In genomic region chr19:3443840-3444694, GRCh38 we compare ENCODE assay signal across 13 cellular contexts. TPM values are rescaled to one million over a fixed set of nuclear protein-coding genes. Genes with fewer than 3 reads are reported as not detected.
DNase-seq lines count a peak whose midpoint lies in the region; ATAC-seq and TF ChIP-seq lines count a peak whose summit lies in the region.
"Had no signal": no experiment of that assay in that cellular context is flagged by ENCODE, and none has a peak within 500 bp of the region (broad histone marks: within the 10 kb centered on the region; RNA-seq: fewer than 3 reads in every experiment).

No MANE protein-coding gene starts in this region.

- peaks cover 42% of the 10 kb centered on the region for H3K36me3 ChIP-seq in left ventricle myocardium inferior

- no peak for ATAC-seq in activated CD4-positive, alpha-beta T cell treated with anti-CD3 and anti-CD28 coated beads for 36 hours
- no peak for ATAC-seq in effector memory CD8-positive, alpha-beta T cell (replicated peaks)
- ATAC-seq in HG03108 (IDR thresholded peaks at IDR 0.05; ENCODE audit: unreplicated experiment) = no peak

- no peaks in the 10 kb centered on the region for H3K9me3 Mint-ChIP-seq in activated CD4-positive, alpha-beta T cell treated with anti-CD3 and anti-CD28 coated beads for 36 hours (ENCODE audit: low read depth)
- no peaks in the 10 kb centered on the region for H3K9me3 Mint-ChIP-seq in effector memory CD8-positive, alpha-beta T cell
- H3K9me3 Mint-ChIP-seq: CD4-positive, CD25-positive, alpha-beta regulatory T cell; T-helper 1 cell treated with Interleukin-12 subunit alpha and Interleukin-12 subunit beta and Interleukin-4 antibody, amounts not matched to agents 30 μg/mL and 1 μg/mL, for 36 hours had no signal

- POLR2A ChIA-PET in activated CD4-positive, alpha-beta T cell treated with anti-CD3 and anti-CD28 coated beads for 36 hours (lab: Charles Lee) = interaction anchor here (0.7 kb wide), 1 partner anchor 9 kb away, joined by 3 read pairs; no protein-coding TSS in a partner anchor

- H3K27ac Mint-ChIP-seq in activated CD4-positive, alpha-beta T cell treated with anti-CD3 and anti-CD28 coated beads for 36 hours = no peak overlapping the region
- H3K27ac Mint-ChIP-seq in effector memory CD8-positive, alpha-beta T cell = no peak overlapping the region
- H3K27ac Mint-ChIP-seq: CD4-positive, CD25-positive, alpha-beta regulatory T cell; T-helper 1 cell treated with Interleukin-12 subunit alpha and Interleukin-12 subunit beta and Interleukin-4 antibody, amounts not matched to agents 30 μg/mL and 1 μg/mL, for 36 hours had no signal

- peak; percentile 83 for DNase-seq in ELF-1 (ENCODE audit: low read depth, low spot score)
- peak; percentile 62 for DNase-seq in astrocyte of the spinal cord (ENCODE audit: low read depth, low spot score)
- DNase-seq in left ventricle myocardium inferior = peak; percentile 78
- DNase-seq in posterior cingulate gyrus = peak in 8 of 10 donors; percentile 47 to 97 (median 84)
- DNase-seq in activated CD4-positive, alpha-beta T cell treated with anti-CD3 and anti-CD28 coated beads for 36 hours = no peak
- no peak for DNase-seq in effector memory CD8-positive, alpha-beta T cell
- DNase-seq in erythroblast (lab: John Stamatoyannopoulos, UW) = no peak
- DNase-seq: activated effector memory CD4-positive, alpha-beta T cell treated with Interleukin-2 at 50 U/mL for 16 hours; CD4-positive, CD25-positive, alpha-beta regulatory T cell; hippocampal formation had no signal

- peaks cover 8% of the 10 kb centered on the region for H3K4me1 Mint-ChIP-seq in activated CD4-positive, alpha-beta T cell treated with anti-CD3 and anti-CD28 coated beads for 36 hours
- peaks cover 0 to 5% of the 10 kb centered on the region in 2 donors for H3K4me1 Mint-ChIP-seq in effector memory CD8-positive, alpha-beta T cell (ENCODE audit: low read depth in 2 of 2)

- H3K4me3 Mint-ChIP-seq in activated CD4-positive, alpha-beta T cell treated with anti-CD3 and anti-CD28 coated beads for 36 hours = no peak overlapping the region
- H3K4me3 Mint-ChIP-seq in effector memory CD8-positive, alpha-beta T cell = no peak overlapping the region
- H3K4me3 Mint-ChIP-seq: T-helper 1 cell treated with Interleukin-12 subunit alpha and Interleukin-12 subunit beta and Interleukin-4 antibody, amounts not matched to agents 30 μg/mL and 1 μg/mL, for 36 hours had no signal

- H3K36me3 Mint-ChIP-seq in activated CD4-positive, alpha-beta T cell treated with anti-CD3 and anti-CD28 coated beads for 36 hours (ENCODE audit: low read depth) = peaks cover 2% of the 10 kb centered on the region
- peaks cover 5% of the 10 kb centered on the region for H3K36me3 Mint-ChIP-seq in effector memory CD8-positive, alpha-beta T cell (ENCODE audit: insufficient read depth)
- H3K36me3 Mint-ChIP-seq: CD4-positive, CD25-positive, alpha-beta regulatory T cell had no signal

- H3K4me3 ChIP-seq in astrocyte of the spinal cord (ENCODE audit: low read depth, low read length) (no peak overlapping the region), left ventricle myocardium inferior (peak overlapping the region; percentile 43)
- H3K4me3 ChIP-seq: tibial nerve had no signal

- no peaks in the 10 kb centered on the region for H3K27me3 ChIP-seq in left ventricle myocardium inferior (ENCODE audit: low read depth)
- H3K27me3 ChIP-seq: tibial nerve had no signal

- intact Hi-C loops in left ventricle myocardium inferior (cut with micrococcal nuclease) = no loop called here
- intact Hi-C loops in posterior cingulate gyrus (cut with DNase I) = no loop called here
- intact Hi-C loops in activated CD4-positive, alpha-beta T cell treated with anti-CD3 and anti-CD28 coated beads for 36 hours (cut with DNase I, micrococcal nuclease) = no loop called here

- peak overlapping the region; percentile 89 for H3K27ac ChIP-seq in left ventricle myocardium inferior (replicated peaks)

- TF ChIP-seq CTCF in astrocyte of the spinal cord (IDR thresholded peaks at IDR 0.05; ENCODE audit: low read depth, low read length) = no peak
- TF ChIP-seq CTCF in left ventricle myocardium inferior (IDR thresholded peaks at IDR 0.05; ENCODE audit: borderline replicate concordance) = peak; percentile 20

- CTCF ChIA-PET in activated CD4-positive, alpha-beta T cell treated with anti-CD3 and anti-CD28 coated beads for 36 hours (lab: Charles Lee) = no interaction called here

- H3K4me1 ChIP-seq in left ventricle myocardium inferior = peaks cover 62% of the 10 kb centered on the region

- in situ Hi-C loops in astrocyte of the spinal cord (cut with HindIII; ENCODE audit: low sequenced_read_pairs) = no loop called here

- TF ChIP-seq POLR2A in erythroblast (IDR thresholded peaks at IDR 0.05; ENCODE audit: low read length) = no peak

- H3K27me3 Mint-ChIP-seq in activated CD4-positive, alpha-beta T cell treated with anti-CD3 and anti-CD28 coated beads for 36 hours = no peaks in the 10 kb centered on the region
- H3K27me3 Mint-ChIP-seq in effector memory CD8-positive, alpha-beta T cell = no peaks in the 10 kb centered on the region
- H3K27me3 Mint-ChIP-seq: CD4-positive, CD25-positive, alpha-beta regulatory T cell had no signal

- H3K9me3 ChIP-seq in left ventricle myocardium inferior (replicated peaks) = no peaks in the 10 kb centered on the region
- H3K9me3 ChIP-seq: tibial nerve had no signal

RNA-seq across cellular contexts. Expression of gene SMIM24, which starts 36.3 kb away (rescaled TPM):
- not detected for total RNA-seq in left ventricle myocardium inferior
- total RNA-seq in activated CD4-positive, alpha-beta T cell treated with anti-CD3 and anti-CD28 coated beads for 36 hours = under 1 TPM in 1 of 2 experiments, not detected in 1; 0.49 TPM
- total RNA-seq: tibial nerve had no signal

RNA-seq across cellular contexts. Expression of gene SMIM44, which starts 39.2 kb away (rescaled TPM):
- total RNA-seq in left ventricle myocardium inferior = not detected
- total RNA-seq in activated CD4-positive, alpha-beta T cell treated with anti-CD3 and anti-CD28 coated beads for 36 hours = not detected
- total RNA-seq: CD4-positive, CD25-positive, alpha-beta regulatory T cell; tibial nerve had no signal

RNA-seq across cellular contexts. Expression of gene DOHH, which starts 56.4 kb away (rescaled TPM):
- 11.1 TPM for total RNA-seq in left ventricle myocardium inferior
- 10 to 100 TPM in 1 of 2 experiments, 1 to 10 TPM in 1; 9.6 to 15.4 TPM for total RNA-seq in activated CD4-positive, alpha-beta T cell treated with anti-CD3 and anti-CD28 coated beads for 36 hours

Comparison
In these comparisons a context has a peak if more than half of its experiments do, and no peak if none do; other contexts are left out.
1. DNase-seq: peak in ELF-1 (single experiment), astrocyte of the spinal cord (single experiment), left ventricle myocardium inferior (single experiment) and posterior cingulate gyrus (8 of 10); none in activated CD4-positive, alpha-beta T cell treated with anti-CD3 and anti-CD28 coated beads for 36 hours (single experiment), effector memory CD8-positive, alpha-beta T cell (0 of 3) and erythroblast (0 of 2).